Comparison of ENCODE assay signal across 8 cellular contexts in genomic region chr1:165630629-165631402, GRCh38. TPM values are rescaled to one million over a fixed set of nuclear protein-coding genes. Genes with fewer than 3 reads are reported as not detected.
DNase-seq lines count a peak whose midpoint lies in the region; ATAC-seq and TF ChIP-seq lines count a peak whose summit lies in the region.

Gene MGST3, plus strand, starts transcription at chr1:165631234. Its CDS starts 18,614 bp downstream, at chr1:165649848.

- H3K36me3 Mint-ChIP-seq in T-helper 17 cell (ENCODE audit: low read depth) = no peaks in the 10 kb centered on the region

- H3K36me3 ChIP-seq in upper lobe of right lung = no peaks in the 10 kb centered on the region

- H3K4me3 Mint-ChIP-seq in T-helper 17 cell = no peak within 1 kb of the TSS

- H3K9me3 ChIP-seq in T-helper 17 cell (ENCODE audit: control insufficient read depth, low read length, poor library complexity, severe bottlenecking) (no peaks in the 10 kb centered on the region), upper lobe of right lung (no peaks in the 10 kb centered on the region)

- ATAC-seq in GM18499 (IDR thresholded peaks at IDR 0.05; ENCODE audit: insufficient read depth, unreplicated experiment) (peak; percentile 52), HG02938 (IDR thresholded peaks at IDR 0.05; ENCODE audit: unreplicated experiment) (peak; percentile 79), T-helper 17 cell (peak; percentile 95), left cardiac atrium (peak; percentile 98), upper lobe of right lung (peak; percentile 97)

- DNase-seq in NCI-H1694 treated with DMSO at 0.1 percent for 48 hours (lab: John Stamatoyannopoulos, UW) = peak; percentile 98
- peak; percentile 87 to 90 (median 88) for DNase-seq in T-helper 17 cell
- DNase-seq in amniotic stem cell (lab: John Stamatoyannopoulos, UW) = peak; percentile 74
- DNase-seq in left cardiac atrium = peak; percentile 98
- peak; percentile 98 for DNase-seq in posterior vena cava (ENCODE audit: low spot score)
- DNase-seq in upper lobe of right lung = peak; percentile 99

- no peak within 1 kb of the TSS for H3K27ac Mint-ChIP-seq in T-helper 17 cell

- peaks cover 21% of the 10 kb centered on the region for H3K4me1 Mint-ChIP-seq in T-helper 17 cell

- peaks cover 32% of the 10 kb centered on the region for H3K4me1 ChIP-seq in upper lobe of right lung

- H3K27me3 ChIP-seq in upper lobe of right lung = no peaks in the 10 kb centered on the region

- TF ChIP-seq CTCF in upper lobe of right lung (IDR thresholded peaks at IDR 0.05) = no peak

- intact Hi-C loops in left cardiac atrium (cut with DNase I) = loop anchor here in 1 of 2 donors (5.0 kb wide), 1 partner anchor 66 kb away; the partner anchor contains the start of gene ALDH9A1
- intact Hi-C loops in posterior vena cava (cut with DNase I) = loop anchor here (5.0 to 10.0 kb wide), 2 partner anchors 64 to 136 kb away; partner anchors contain the start of genes ALDH9A1 (in 1 of the 2) and TMCO1 (in 1 of the 2)
- intact Hi-C loops in upper lobe of right lung (cut with DNase I) = no loop called here

- H3K27ac ChIP-seq in upper lobe of right lung = peak within 1 kb of the TSS; percentile 86

- no peaks in the 10 kb centered on the region for H3K27me3 Mint-ChIP-seq in T-helper 17 cell

- H3K4me3 ChIP-seq in upper lobe of right lung = peak within 1 kb of the TSS; percentile 97

RNA-seq across cellular contexts. Expression of gene MGST3, which starts in this region (rescaled TPM):
- total RNA-seq in T-helper 17 cell = 10 to 100 TPM; 27.2 to 42.1 TPM
- total RNA-seq in left cardiac atrium = 100 to 1,000 TPM; 436 to 446 TPM
- 100 to 1,000 TPM; 193 to 230 TPM for total RNA-seq in posterior vena cava
- 181 TPM for total RNA-seq in upper lobe of right lung

Comparison
In these comparisons a context has a peak if more than half of its experiments do, and no peak if none do; other contexts are left out.
1. Peak in every context shown above with its lines: DNase-seq, ATAC-seq, H3K4me3 ChIP-seq and H3K27ac ChIP-seq.